ENCODE assay signal across 16 cellular contexts in genomic region chr5:123125172-123125508, GRCh38. TPM values are rescaled to one million over a fixed set of nuclear protein-coding genes. Genes with fewer than 3 reads are reported as not detected.
DNase-seq lines count a peak whose midpoint lies in the region; ATAC-seq and TF ChIP-seq lines count a peak whose summit lies in the region.
"Had no signal": no experiment of that assay in that cellular context is flagged by ENCODE, and none has a peak within 500 bp of the region (broad histone marks: within the 10 kb centered on the region; RNA-seq: fewer than 3 reads in every experiment).

No MANE protein-coding gene starts in this region.

- H3K36me3 ChIP-seq in right atrium auricular region = no peaks in the 10 kb centered on the region
- H3K36me3 ChIP-seq: gastrocnemius medialis, pancreas, tibial nerve had no signal

- H3K9me3 ChIP-seq in right cardiac atrium (ENCODE audit: control insufficient read depth, low read length) = no peaks in the 10 kb centered on the region
- no peaks in the 10 kb centered on the region for H3K9me3 ChIP-seq in right atrium auricular region
- H3K9me3 ChIP-seq: gastrocnemius medialis, pancreas, tibial nerve had no signal

- H3K27ac Mint-ChIP-seq in T-helper 2 cell treated with Interferon-gamma antibody and Interleukin-4, amounts not matched to agents 5 μg/mL and 100 μg/mL, for 36 hours = no peak overlapping the region
- H3K27ac Mint-ChIP-seq: activated naive CD8-positive, alpha-beta T cell treated with anti-CD3 and anti-CD28 coated beads, Interleukin-2, amount 50 U/mL, for 24 hours; immature natural killer cell had no signal

- peak; percentile 32 to 43 for ATAC-seq in right cardiac atrium
- ATAC-seq in foreskin keratinocyte = peak; percentile 64
- ATAC-seq in GM19455 (IDR thresholded peaks at IDR 0.05; ENCODE audit: unreplicated experiment) = no peak
- ATAC-seq: activated naive CD8-positive, alpha-beta T cell treated with anti-CD3 and anti-CD28 coated beads, Interleukin-2, amount 50 U/mL, for 24 hours; pancreas had no signal

- no peak overlapping the region for H3K4me3 ChIP-seq in right cardiac atrium (ENCODE audit: low read length)
- no peak overlapping the region for H3K4me3 ChIP-seq in right atrium auricular region
- H3K4me3 ChIP-seq: gastrocnemius medialis, pancreas, tibial nerve had no signal

- no peak overlapping the region for H3K4me3 Mint-ChIP-seq in T-helper 2 cell treated with Interferon-gamma antibody and Interleukin-4, amounts not matched to agents 5 μg/mL and 100 μg/mL, for 36 hours
- H3K4me3 Mint-ChIP-seq: activated naive CD8-positive, alpha-beta T cell treated with anti-CD3 and anti-CD28 coated beads, Interleukin-2, amount 50 U/mL, for 24 hours; immature natural killer cell had no signal

- no peak for DNase-seq in right cardiac atrium
- no peak for DNase-seq in right atrium auricular region (ENCODE audit: low spot score)
- peak; percentile 6 for DNase-seq in RPMI7951 (ENCODE audit: low read depth)
- DNase-seq in foreskin keratinocyte = peak in 1 of 2 donors; percentile 17
- DNase-seq in T-helper 2 cell treated with Interferon-gamma antibody and Interleukin-4, amounts not matched to agents 5 μg/mL and 100 μg/mL, for 36 hours (ENCODE audit: low spot score) = no peak
- no peak for DNase-seq in SIG-M5 treated with dmso at 0.1 percent for 504 hours (lab: John Stamatoyannopoulos, UW; ENCODE audit: unreplicated experiment)
- DNase-seq in CD1c-positive myeloid dendritic cell (ENCODE audit: extremely low spot score) = no peak
- DNase-seq: activated CD4-positive, CD25-positive, alpha-beta regulatory T cell; activated naive CD8-positive, alpha-beta T cell treated with anti-CD3 and anti-CD28 coated beads, Interleukin-2, amount 50 U/mL, for 24 hours; activated T-cell treated with anti-CD3 and anti-CD28 coated beads for 4 hours; gastrocnemius medialis; immature natural killer cell; NCI-H2029 treated with DMSO at 0.1 percent for 48 hours; pancreas had no signal

- no peaks in the 10 kb centered on the region for H3K36me3 Mint-ChIP-seq in T-helper 2 cell treated with Interferon-gamma antibody and Interleukin-4, amounts not matched to agents 5 μg/mL and 100 μg/mL, for 36 hours (ENCODE audit: low read depth)
- H3K36me3 Mint-ChIP-seq: immature natural killer cell had no signal

- no peak for TF ChIP-seq CTCF in right atrium auricular region (IDR thresholded peaks at IDR 0.05)
- TF ChIP-seq CTCF in foreskin keratinocyte (conservative IDR thresholded peaks at IDR 0.05) = no peak

- WGBS in right cardiac atrium = 82% methylated on average over 1 of the region's 1 CpG

- intact Hi-C loops in right cardiac atrium (cut with DNase I) = no loop called here

- no peaks in the 10 kb centered on the region for H3K9me3 Mint-ChIP-seq in T-helper 2 cell treated with Interferon-gamma antibody and Interleukin-4, amounts not matched to agents 5 μg/mL and 100 μg/mL, for 36 hours

- H3K27me3 Mint-ChIP-seq in T-helper 2 cell treated with Interferon-gamma antibody and Interleukin-4, amounts not matched to agents 5 μg/mL and 100 μg/mL, for 36 hours (ENCODE audit: low read depth) = peaks cover 18% of the 10 kb centered on the region

- no peaks in the 10 kb centered on the region for H3K4me1 Mint-ChIP-seq in T-helper 2 cell treated with Interferon-gamma antibody and Interleukin-4, amounts not matched to agents 5 μg/mL and 100 μg/mL, for 36 hours (ENCODE audit: low read depth)
- H3K4me1 Mint-ChIP-seq: activated naive CD8-positive, alpha-beta T cell treated with anti-CD3 and anti-CD28 coated beads, Interleukin-2, amount 50 U/mL, for 24 hours; immature natural killer cell had no signal

- H3K27ac ChIP-seq in right cardiac atrium (ENCODE audit: low read length) (no peak overlapping the region), right atrium auricular region (no peak overlapping the region), foreskin keratinocyte (no peak overlapping the region)
- H3K27ac ChIP-seq: gastrocnemius medialis, pancreas, tibial nerve had no signal

- H3K27me3 ChIP-seq in right cardiac atrium (ENCODE audit: control insufficient read depth, insufficient read depth) = no peaks in the 10 kb centered on the region
- no peaks in the 10 kb centered on the region for H3K27me3 ChIP-seq in right atrium auricular region
- no peaks in the 10 kb centered on the region for H3K27me3 ChIP-seq in foreskin keratinocyte
- H3K27me3 ChIP-seq: gastrocnemius medialis, pancreas, tibial nerve had no signal

- H3K4me1 ChIP-seq in right cardiac atrium (ENCODE audit: control insufficient read depth, insufficient read depth, low read length) (peaks cover 2% of the 10 kb centered on the region), right atrium auricular region (peaks cover 0 to 5% of the 10 kb centered on the region in 2 donors), foreskin keratinocyte (no peaks in the 10 kb centered on the region)
- H3K4me1 ChIP-seq: gastrocnemius medialis, pancreas had no signal

RNA-seq across cellular contexts. Expression of gene PRDM6, which starts 36.1 kb away (rescaled TPM):
- total RNA-seq in right cardiac atrium (1 to 10 TPM in 3 of 4 donors, under 1 TPM in 1; 0.65 to 2.4 (median 1.5) TPM), right atrium auricular region (1 to 10 TPM; 1.0 to 3.6 TPM), foreskin keratinocyte (0.07 TPM in 2 replicates)
- polyA plus RNA-seq in right cardiac atrium (0.48 TPM), foreskin keratinocyte (0.01 TPM in 2 replicates)
- not detected in 2 replicates for total RNA-seq in RPMI7951 (2014; rRNA removed; shearing (Covaris generic))
- polyA plus RNA-seq: immature natural killer cell had no signal
